29 cellular contexts compared by ENCODE assay signal in the genomic region with DNA sequence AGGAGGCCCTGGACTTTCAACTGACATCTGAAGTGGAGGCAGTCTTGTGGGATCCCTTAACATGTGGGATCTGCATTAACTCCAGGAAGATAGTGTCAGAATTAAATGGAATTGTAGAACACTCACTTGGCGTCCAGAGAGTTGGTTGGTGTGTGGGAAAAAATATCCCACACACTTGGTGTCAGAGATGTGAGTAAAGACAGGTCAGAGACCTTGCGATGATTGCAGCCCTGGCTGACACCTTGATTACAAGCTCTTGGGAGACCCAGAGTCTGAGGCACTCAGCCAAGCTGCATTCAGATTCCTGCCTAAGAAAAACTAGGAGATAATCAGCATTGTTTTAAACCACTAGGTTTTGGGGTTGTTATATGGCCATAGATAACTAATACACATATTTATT. TPM values are rescaled to one million over a fixed set of nuclear protein-coding genes. Genes with fewer than 3 reads are reported as not detected.
DNase-seq lines count a peak whose midpoint lies in the region; ATAC-seq and TF ChIP-seq lines count a peak whose summit lies in the region.
"Had no signal": no experiment of that assay in that cellular context is flagged by ENCODE, and none has a peak within 500 bp of the region (broad histone marks: within the 10 kb centered on the region; RNA-seq: fewer than 3 reads in every experiment).

No MANE protein-coding gene starts in this region.

- H3K9me3 ChIP-seq in AG04450 (ENCODE audit: control insufficient read depth, insufficient read depth, low read length) (no peaks in the 10 kb centered on the region), IMR-90 (ENCODE audit: control insufficient read depth, insufficient read depth, low read length) (no peaks in the 10 kb centered on the region), smooth muscle cell (replicated peaks; ENCODE audit: low read depth) (no peaks in the 10 kb centered on the region)
- H3K9me3 ChIP-seq: adrenal gland, ovary, right lobe of liver, stomach had no signal

- H3K27ac Mint-ChIP-seq in activated T-helper 2 cell treated with anti-CD3 and anti-CD28 coated beads, Interferon-gamma antibody, Interleukin-2, Interleukin-4, amounts not matched to agents 10 μg/mL and 5 μg/mL and 100 μg/mL, durations not matched to agents 14 hours and 24 hours and 36 hours = no peak overlapping the region
- H3K27ac Mint-ChIP-seq: CD4-positive, alpha-beta T cell; IgD-negative memory B cell; memory B cell; naive thymus-derived CD4-positive, alpha-beta T cell had no signal

- H3K27me3 ChIP-seq in AG04450 (ENCODE audit: control insufficient read depth, insufficient read depth, low read length) (no peaks in the 10 kb centered on the region), IMR-90 (ENCODE audit: control insufficient read depth, insufficient read depth, low read length) (no peaks in the 10 kb centered on the region), mesendoderm (ENCODE audit: insufficient read depth, low read length, poor library complexity) (no peaks in the 10 kb centered on the region), smooth muscle cell (ENCODE audit: low read depth) (no peaks in the 10 kb centered on the region)
- H3K27me3 ChIP-seq: adrenal gland, ovary, right lobe of liver, stomach had no signal

- no peak overlapping the region for H3K4me3 ChIP-seq in AG04450 (ENCODE audit: low read depth, low read length)
- no peak overlapping the region for H3K4me3 ChIP-seq in IMR-90 (ENCODE audit: insufficient read depth, low read depth, low read length)
- H3K4me3 ChIP-seq in choroid plexus epithelial cell (ENCODE audit: low read depth, low read length) = no peak overlapping the region
- H3K4me3 ChIP-seq in mesendoderm (ENCODE audit: low read length) = no peak overlapping the region
- H3K4me3 ChIP-seq in smooth muscle cell = no peak overlapping the region
- H3K4me3 ChIP-seq: adrenal gland, dorsolateral prefrontal cortex, ovary, right lobe of liver, stomach had no signal

- H4K20me1 ChIP-seq in IMR-90 (ENCODE audit: insufficient read depth, low read length) (no peaks in the 10 kb centered on the region), smooth muscle cell (ENCODE audit: low read depth) (no peaks in the 10 kb centered on the region)

- H3K36me3 Mint-ChIP-seq in activated T-helper 2 cell treated with anti-CD3 and anti-CD28 coated beads, Interferon-gamma antibody, Interleukin-2, Interleukin-4, amounts not matched to agents 10 μg/mL and 5 μg/mL and 100 μg/mL, durations not matched to agents 14 hours and 24 hours and 36 hours (ENCODE audit: low read depth) = no peaks in the 10 kb centered on the region
- H3K36me3 Mint-ChIP-seq: IgD-negative memory B cell; memory B cell; naive thymus-derived CD4-positive, alpha-beta T cell had no signal

- H3K23ac ChIP-seq in IMR-90 (ENCODE audit: low read depth, low read length) (peak overlapping the region; percentile 29; the same call in 1 of the 2 replicates), mesendoderm (ENCODE audit: low read length) (peak overlapping the region; percentile 51)

- H3K18ac ChIP-seq in IMR-90 (ENCODE audit: low read depth, low read length) (no peak overlapping the region), mesendoderm (ENCODE audit: low read length) (peak overlapping the region; percentile 21)

- H4K8ac ChIP-seq in IMR-90 (ENCODE audit: low read depth in 2 of 2, low read length in 2 of 2) (peak overlapping the region in 1 of 2 experiments; percentile 39; a peak in 1 of 4 replicates), mesendoderm (ENCODE audit: low read depth, low read length) (no peak overlapping the region)

- H2BK15ac ChIP-seq in IMR-90 (ENCODE audit: low read depth, low read length) (peak overlapping the region; percentile 30; the same call in 1 of the 3 replicates), mesendoderm (replicated peaks; ENCODE audit: low read depth) (no peak overlapping the region)

- peak overlapping the region; percentile 16 for H2BK120ac ChIP-seq in IMR-90 (ENCODE audit: low read depth, low read length)
- H2BK120ac ChIP-seq in mesendoderm (ENCODE audit: low read depth, low read length) = no peak overlapping the region

- no peak for TF ChIP-seq RAD21 in IMR-90 (IDR thresholded peaks at IDR 0.05; ENCODE audit: low read length)

- peak overlapping the region; percentile 77 for H3K27ac ChIP-seq in AG04450 (ENCODE audit: low read depth, low read length)
- H3K27ac ChIP-seq in IMR-90 (ENCODE audit: insufficient read depth, low read length) = no peak overlapping the region
- H3K27ac ChIP-seq in mesendoderm (ENCODE audit: low read depth, low read length) = no peak overlapping the region
- no peak overlapping the region for H3K27ac ChIP-seq in smooth muscle cell (ENCODE audit: low read depth)
- H3K27ac ChIP-seq: adrenal gland, dorsolateral prefrontal cortex, epithelial cell of prostate, ovary, right lobe of liver, stomach had no signal

- peaks cover 18% of the 10 kb centered on the region for H3K4me1 ChIP-seq in IMR-90 (ENCODE audit: control insufficient read depth, insufficient read depth, low read length)
- peaks cover 11% of the 10 kb centered on the region for H3K4me1 ChIP-seq in mesendoderm (ENCODE audit: control insufficient read depth, low read depth, low read length)
- peaks cover 6% of the 10 kb centered on the region for H3K4me1 ChIP-seq in smooth muscle cell (ENCODE audit: low read depth)
- H3K4me1 ChIP-seq: adrenal gland, right lobe of liver had no signal

- ATAC-seq in IMR-90 (ENCODE audit: low read depth) (no peak), HG03175 (IDR thresholded peaks at IDR 0.05; ENCODE audit: unreplicated experiment) (no peak)
- ATAC-seq: right lobe of liver had no signal

- no TSS peak for BruUV-seq in IMR-90 (replicated peaks; lab: Mats Ljungman, UMichigan)

- H3K14ac ChIP-seq in IMR-90 (replicated peaks; ENCODE audit: low read depth, low read length) = peak overlapping the region; percentile 93

- H2AFZ ChIP-seq in IMR-90 (replicated peaks; ENCODE audit: low read length, poor library complexity) (no peak overlapping the region), smooth muscle cell (ENCODE audit: low read depth) (no peak overlapping the region)

- H3F3A ChIP-seq in smooth muscle cell (ENCODE audit: low read depth) = peaks cover 5% of the 10 kb centered on the region

- peak overlapping the region; percentile 82 for H2AK5ac ChIP-seq in IMR-90 (ENCODE audit: low read depth, low read length)
- H2AK5ac ChIP-seq in mesendoderm (ENCODE audit: low read length) = no peak overlapping the region

- H3K79me1 ChIP-seq in IMR-90 (ENCODE audit: low read depth in 1 of 2, low read length in 2 of 2) (no peaks in the 10 kb centered on the region), mesendoderm (ENCODE audit: low read length) (no peaks in the 10 kb centered on the region)

- no peak overlapping the region for H3K9ac ChIP-seq in IMR-90 (ENCODE audit: low read depth, low read length)
- H3K9ac ChIP-seq in mesendoderm (ENCODE audit: low read length) = no peak overlapping the region
- H3K9ac ChIP-seq in smooth muscle cell (ENCODE audit: low read depth) = no peak overlapping the region

- H2BK5ac ChIP-seq in IMR-90 (ENCODE audit: low read depth, low read length, poor library complexity, severe bottlenecking) = no peak overlapping the region
- H2BK5ac ChIP-seq in mesendoderm (ENCODE audit: low read length) = no peak overlapping the region

- H2AK9ac ChIP-seq in IMR-90 (replicated peaks; ENCODE audit: low read depth, low read length, poor library complexity) = no peak overlapping the region

- peaks cover 10% of the 10 kb centered on the region for H3K4me1 Mint-ChIP-seq in activated T-helper 2 cell treated with anti-CD3 and anti-CD28 coated beads, Interferon-gamma antibody, Interleukin-2, Interleukin-4, amounts not matched to agents 10 μg/mL and 5 μg/mL and 100 μg/mL, durations not matched to agents 14 hours and 24 hours and 36 hours (ENCODE audit: low read depth)

- dilution Hi-C loops in IMR-90 (cut with HindIII; ENCODE audit: low sequenced_read_pairs, unreplicated experiment) = no loop called here

- H3K4ac ChIP-seq in IMR-90 (ENCODE audit: low read depth, low read length) (peak overlapping the region; percentile 52), mesendoderm (ENCODE audit: low read depth, low read length) (no peak overlapping the region)

- TF ChIP-seq POLR2A in IMR-90 (IDR thresholded peaks at IDR 0.05; ENCODE audit: low read depth, low read length) = no peak

- no peak overlapping the region for H3K56ac ChIP-seq in IMR-90 (ENCODE audit: extremely low read depth, insufficient read depth, low read length)
- H3K56ac ChIP-seq in mesendoderm (ENCODE audit: low read length) = peak overlapping the region; percentile 58

- TF ChIP-seq CTCF in AG04450 (IDR thresholded peaks at IDR 0.05; ENCODE audit: low read depth, low read length) (no peak), IMR-90 (conservative IDR thresholded peaks at IDR 0.05; ENCODE audit: low read depth, low read length) (no peak), choroid plexus epithelial cell (conservative IDR thresholded peaks at IDR 0.05; ENCODE audit: low read depth, low read length) (no peak), smooth muscle cell (IDR thresholded peaks at IDR 0.05; ENCODE audit: borderline replicate concordance, insufficient read depth, poor library complexity, severe bottlenecking) (no peak)

- DNase-seq in AG04450 (ENCODE audit: low read depth, low spot score) (no peak), IMR-90 (peak; percentile 24), choroid plexus epithelial cell (ENCODE audit: low read depth) (peak; percentile 28), mesendoderm (peak; percentile 45), smooth muscle cell (lab: John Stamatoyannopoulos, UW; ENCODE audit: unreplicated experiment) (no peak)
- no peak for DNase-seq in activated T-helper 2 cell treated with anti-CD3 and anti-CD28 coated beads, Interferon-gamma antibody, Interleukin-2, Interleukin-4, amounts not matched to agents 10 μg/mL and 5 μg/mL and 100 μg/mL, durations not matched to agents 14 hours and 24 hours and 36 hours (ENCODE audit: low spot score)
- DNase-seq: activated CD4-positive, CD25-positive, alpha-beta regulatory T cell; activated naive CD4-positive, alpha-beta T cell; activated T-cell treated with anti-CD3 and anti-CD28 coated beads for 4 hours; adrenal gland; CD4-positive, alpha-beta T cell; central memory CD4-positive, alpha-beta T cell; DMS 273 treated with DMSO at 0.1 percent for 48 hours; dorsolateral prefrontal cortex; MM.1S; naive thymus-derived CD4-positive, alpha-beta T cell; NCI-H146; NCI-H2171; NCI-H526; ovary; right lobe of liver; RPMI8226; stomach had no signal

- peaks cover 15% of the 10 kb centered on the region for H3K27me3 Mint-ChIP-seq in activated T-helper 2 cell treated with anti-CD3 and anti-CD28 coated beads, Interferon-gamma antibody, Interleukin-2, Interleukin-4, amounts not matched to agents 10 μg/mL and 5 μg/mL and 100 μg/mL, durations not matched to agents 14 hours and 24 hours and 36 hours (ENCODE audit: low read depth)

- H4K91ac ChIP-seq in IMR-90 (ENCODE audit: insufficient read depth, low read depth, low read length) = no peak overlapping the region; the same call in 1 of the 2 replicates

- CTCF ChIA-PET in AG04450 (lab: Charles Lee) (interaction anchor here (1.7 to 2.5 kb wide), 2 partner anchors 11 to 28 kb away, joined by 3 to 11 read pairs; a partner anchor contains a TSS), IMR-90 (lab: Yijun Ruan, JAX) (interaction anchor here (0.7 kb wide), 1 partner anchor 95 kb away, joined by 9 read pairs; no protein-coding TSS in a partner anchor)

- no peaks in the 10 kb centered on the region for H3K36me3 ChIP-seq in IMR-90 (ENCODE audit: control insufficient read depth, insufficient read depth, low read length)
- no peaks in the 10 kb centered on the region for H3K36me3 ChIP-seq in mesendoderm (ENCODE audit: control insufficient read depth, insufficient read depth, low read length)
- H3K36me3 ChIP-seq in smooth muscle cell (ENCODE audit: low read depth) = no peaks in the 10 kb centered on the region
- H3K36me3 ChIP-seq: adrenal gland, ovary, right lobe of liver, stomach had no signal

- in situ Hi-C loops in IMR-90 (cut with MboI; ENCODE audit: low sequenced_read_pairs) = no loop called here

- H3K4me3 Mint-ChIP-seq in activated T-helper 2 cell treated with anti-CD3 and anti-CD28 coated beads, Interferon-gamma antibody, Interleukin-2, Interleukin-4, amounts not matched to agents 10 μg/mL and 5 μg/mL and 100 μg/mL, durations not matched to agents 14 hours and 24 hours and 36 hours (ENCODE audit: low read depth) = no peak overlapping the region
- H3K4me3 Mint-ChIP-seq: CD4-positive, alpha-beta T cell; IgD-negative memory B cell; memory B cell; naive thymus-derived CD4-positive, alpha-beta T cell had no signal

- peaks cover 13% of the 10 kb centered on the region for H3K9me1 ChIP-seq in IMR-90 (ENCODE audit: insufficient read depth, low read length)

- no CpG with 5 or more reads among the region's 2 CpGs for WGBS in IMR-90 (ENCODE audit: extremely low coverage in 2 of 2, insufficient read length in 1 of 2), 2 experiments
- no CpG with 5 or more reads among the region's 2 CpGs for WGBS in mesendoderm (ENCODE audit: extremely low coverage, insufficient coverage, low lambda C conversion rate)
- 56% methylated on average over 2 of the region's 2 CpGs for WGBS in smooth muscle cell (ENCODE audit: low lambda C conversion rate)

- POLR2A ChIA-PET in AG04450 (lab: Yijun Ruan, JAX) (interaction anchor here (0.6 to 1.5 kb wide), 2 partner anchors 13 to 28 kb away, joined by 3 read pairs; a partner anchor contains a TSS), IMR-90 (lab: Charles Lee; ENCODE audit: unreplicated experiment) (no interaction called here)

- no peak overlapping the region for H3K4me2 ChIP-seq in IMR-90 (ENCODE audit: low read depth, low read length)
- no peak overlapping the region for H3K4me2 ChIP-seq in mesendoderm (ENCODE audit: low read length)
- no peak overlapping the region for H3K4me2 ChIP-seq in smooth muscle cell

- no peaks in the 10 kb centered on the region for H3K79me2 ChIP-seq in mesendoderm (ENCODE audit: control insufficient read depth, insufficient read depth, low read length)
- no peaks in the 10 kb centered on the region for H3K79me2 ChIP-seq in smooth muscle cell (ENCODE audit: low read depth)

- intact Hi-C loops in IMR-90 (cut with micrococcal nuclease) = no loop called here
- intact Hi-C loops in activated T-helper 2 cell treated with anti-CD3 and anti-CD28 coated beads, Interferon-gamma antibody, Interleukin-2, Interleukin-4, amounts not matched to agents 10 μg/mL and 5 μg/mL and 100 μg/mL, durations not matched to agents 14 hours and 24 hours and 36 hours (cut with micrococcal nuclease) = no loop called here

- no peaks in the 10 kb centered on the region for H3K9me3 Mint-ChIP-seq in activated T-helper 2 cell treated with anti-CD3 and anti-CD28 coated beads, Interferon-gamma antibody, Interleukin-2, Interleukin-4, amounts not matched to agents 10 μg/mL and 5 μg/mL and 100 μg/mL, durations not matched to agents 14 hours and 24 hours and 36 hours
- H3K9me3 Mint-ChIP-seq: CD4-positive, alpha-beta T cell; IgD-negative memory B cell; memory B cell; naive thymus-derived CD4-positive, alpha-beta T cell had no signal

- peak overlapping the region; percentile 61; the same call in 1 of the 2 replicates for H2BK20ac ChIP-seq in IMR-90 (ENCODE audit: low read depth, low read length)

- H4K5ac ChIP-seq in IMR-90 (ENCODE audit: low read depth, low read length) (peak overlapping the region; percentile 33), mesendoderm (ENCODE audit: low read length) (no peak overlapping the region)

RNA-seq across cellular contexts. Expression of a gene that starts 7.2 kb away (rescaled TPM):
- polyA plus RNA-seq in AG04450 (2011; rRNA removed) (6.4 and 7.4 TPM in 2 replicates), IMR-90 (2012; rRNA removed) (6.9 and 8.0 TPM in 2 replicates), smooth muscle cell (10.5 and 13.6 TPM in 2 replicates)
- polyA minus RNA-seq in AG04450 (2011; rRNA and poly(A)+ RNA removed) = 8.6 and 11.1 TPM in 2 replicates
- total RNA-seq in IMR-90 (2012; rRNA removed) (3.1 and 3.4 TPM in 2 replicates), smooth muscle cell (5.9 and 7.4 TPM in 2 replicates)
- polyA plus RNA-seq in IMR-90 (2012; cell fraction: cytosol; rRNA removed) = 5.9 and 7.4 TPM in 2 replicates
- polyA plus RNA-seq in IMR-90 (2012; cell fraction: nucleus; rRNA removed; ENCODE audit: low replicate concordance) = 41.5 and 56.5 TPM in 2 replicates
- 10.7 TPM for polyA plus RNA-seq in mesendoderm (2013, experiment 1 of 2)
- 11.4 TPM for polyA plus RNA-seq in mesendoderm (2013, experiment 2 of 2)
- 19.1 and 20.0 TPM in 2 replicates for total RNA-seq in activated T-helper 2 cell treated with anti-CD3 and anti-CD28 coated beads, Interferon-gamma antibody, Interleukin-2, Interleukin-4, amounts not matched to agents 10 μg/mL and 5 μg/mL and 100 μg/mL, durations not matched to agents 14 hours and 24 hours and 36 hours

RNA-seq across cellular contexts. Expression of a gene that starts 28.5 kb away (rescaled TPM):
- 28.6 and 34.4 TPM in 2 replicates for polyA plus RNA-seq in AG04450 (2011; rRNA removed)
- 26.8 and 28.0 TPM in 2 replicates for polyA minus RNA-seq in AG04450 (2011; rRNA and poly(A)+ RNA removed)
- 5.8 and 6.3 TPM in 2 replicates for total RNA-seq in IMR-90 (2012; rRNA removed)
- 27.3 and 28.8 TPM in 2 replicates for polyA plus RNA-seq in IMR-90 (2012; rRNA removed)
- polyA plus RNA-seq in IMR-90 (2012; cell fraction: cytosol; rRNA removed) = 27.9 and 54.6 TPM in 2 replicates
- polyA plus RNA-seq in IMR-90 (2012; cell fraction: nucleus; rRNA removed; ENCODE audit: low replicate concordance) = 17.5 and 36.2 TPM in 2 replicates
- polyA plus RNA-seq in mesendoderm (2013, experiment 1 of 2) = 9.4 TPM
- polyA plus RNA-seq in mesendoderm (2013, experiment 2 of 2) = 10.2 TPM
- not detected in 2 replicates for total RNA-seq in activated T-helper 2 cell treated with anti-CD3 and anti-CD28 coated beads, Interferon-gamma antibody, Interleukin-2, Interleukin-4, amounts not matched to agents 10 μg/mL and 5 μg/mL and 100 μg/mL, durations not matched to agents 14 hours and 24 hours and 36 hours
- total RNA-seq in smooth muscle cell = 6.7 and 6.8 TPM in 2 replicates
- 17.2 and 20.1 TPM in 2 replicates for polyA plus RNA-seq in smooth muscle cell
- total RNA-seq: CD4-positive, alpha-beta T cell; glomerular endothelial cell; H4; naive thymus-derived CD4-positive, alpha-beta T cell had no signal
- polyA plus RNA-seq: IgD-negative memory B cell; naive thymus-derived CD4-positive, alpha-beta T cell had no signal

Comparison
In these comparisons a context has a peak if more than half of its experiments do, and no peak if none do; other contexts are left out.
1. DNase-seq: peak in IMR-90 (single experiment), choroid plexus epithelial cell (single experiment) and mesendoderm (single experiment); none in AG04450 (single experiment), activated T-helper 2 cell treated with anti-CD3 and anti-CD28 coated beads, Interferon-gamma antibody, Interleukin-2, Interleukin-4, amounts not matched to agents 10 μg/mL and 5 μg/mL and 100 μg/mL, durations not matched to agents 14 hours and 24 hours and 36 hours (single experiment) and smooth muscle cell (single experiment).